In genomic region chr1:44566281-44567046, GRCh38 we compare ENCODE assay signal across 14 cellular contexts.
A peak's percentile ranks its signal among the peaks of the same experiment; 100 is the strongest.
DNase-seq lines count a peak whose midpoint lies in the region; ATAC-seq lines count a peak whose summit lies in the region.
"Had no signal": no experiment of that assay in that cellular context is flagged by ENCODE, and none has a peak within 500 bp of the region (broad histone marks: within the 10 kb centered on the region; RNA-seq: fewer than 3 reads in every experiment).

No MANE protein-coding gene starts in this region.

- H3K27ac ChIP-seq in cingulate gyrus (ENCODE audit: low read depth, low read length) (peak overlapping the region; percentile 66), temporal lobe (ENCODE audit: low read depth, low read length) (peak overlapping the region; percentile 82)
- H3K27ac ChIP-seq in effector memory CD4-positive, alpha-beta T cell (ENCODE audit: insufficient read depth, low read length, poor library complexity, severe bottlenecking) = no peak overlapping the region
- H3K27ac ChIP-seq: A549, C4-2B had no signal

- no peaks in the 10 kb centered on the region for H3K4me1 ChIP-seq in effector memory CD4-positive, alpha-beta T cell (ENCODE audit: control insufficient read depth, insufficient read depth, low read length, poor library complexity, severe bottlenecking)
- H3K4me1 ChIP-seq: BE2C had no signal

- ATAC-seq in HG03439 (IDR thresholded peaks at IDR 0.05; ENCODE audit: unreplicated experiment) = no peak
- ATAC-seq: A549 had no signal

- no peak overlapping the region for H3K4me3 ChIP-seq in effector memory CD4-positive, alpha-beta T cell (ENCODE audit: insufficient read depth, low read depth, low read length, poor library complexity, severe bottlenecking)
- H3K4me3 ChIP-seq: A549 had no signal

- DNase-seq in NCI-H2171 (lab: John Stamatoyannopoulos, UW) (peak; percentile 9), NCI-H524 (lab: John Stamatoyannopoulos, UW) (peak; percentile 14 to 49)
- DNase-seq in effector memory CD4-positive, alpha-beta T cell = no peak
- DNase-seq: BE2C; CD4-positive, alpha-beta memory T cell; DND-41; GDM1; HCEC 1CT; IMR-90 had no signal

- no peaks in the 10 kb centered on the region for H3K9me3 ChIP-seq in effector memory CD4-positive, alpha-beta T cell (ENCODE audit: control insufficient read depth, low read length)
- H3K9me3 ChIP-seq: A549, BE2C had no signal

- no peaks in the 10 kb centered on the region for H3K27me3 ChIP-seq in effector memory CD4-positive, alpha-beta T cell (replicated peaks; ENCODE audit: control insufficient read depth, insufficient read depth, low read length, poor library complexity, severe bottlenecking)

- no peaks in the 10 kb centered on the region for H3K36me3 ChIP-seq in effector memory CD4-positive, alpha-beta T cell (ENCODE audit: control insufficient read depth, insufficient read depth, low read length)
- H3K36me3 ChIP-seq: BE2C had no signal

Comparison
In these comparisons a context has a peak if more than half of its experiments do, and no peak if none do; other contexts are left out.
1. DNase-seq: peak in NCI-H2171 (single experiment) and NCI-H524 (2 of 2); none in effector memory CD4-positive, alpha-beta T cell (0 of 3).